1 cellular context compared by ENCODE assay signal in the genomic region with DNA sequence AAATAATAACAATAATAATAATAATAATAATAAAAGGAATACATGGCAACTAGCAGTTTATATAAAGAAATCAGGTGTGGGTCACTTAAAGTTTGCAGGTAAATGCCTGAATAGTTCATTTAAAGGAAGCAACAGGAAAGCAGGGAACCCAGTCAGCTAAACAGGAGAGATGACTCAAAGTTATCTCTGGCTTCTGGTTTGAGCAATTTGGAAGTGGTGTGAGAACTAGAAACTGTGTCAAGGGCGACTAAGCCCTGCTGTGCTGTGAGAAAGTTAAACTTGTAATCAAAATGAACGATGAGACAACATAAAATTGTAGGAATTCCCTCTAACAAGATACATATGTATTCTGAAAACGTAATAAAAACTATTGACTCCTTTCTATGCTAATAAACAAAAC.
TF ChIP-seq lines count a peak whose summit lies in the region.

No MANE protein-coding gene starts in this region.

TF ChIP-seq in liver, 16 proteins besides CTCF, POLR2A, EP300 and RAD21 (continued from another document):
- TF ChIP-seq, protein P1, sequence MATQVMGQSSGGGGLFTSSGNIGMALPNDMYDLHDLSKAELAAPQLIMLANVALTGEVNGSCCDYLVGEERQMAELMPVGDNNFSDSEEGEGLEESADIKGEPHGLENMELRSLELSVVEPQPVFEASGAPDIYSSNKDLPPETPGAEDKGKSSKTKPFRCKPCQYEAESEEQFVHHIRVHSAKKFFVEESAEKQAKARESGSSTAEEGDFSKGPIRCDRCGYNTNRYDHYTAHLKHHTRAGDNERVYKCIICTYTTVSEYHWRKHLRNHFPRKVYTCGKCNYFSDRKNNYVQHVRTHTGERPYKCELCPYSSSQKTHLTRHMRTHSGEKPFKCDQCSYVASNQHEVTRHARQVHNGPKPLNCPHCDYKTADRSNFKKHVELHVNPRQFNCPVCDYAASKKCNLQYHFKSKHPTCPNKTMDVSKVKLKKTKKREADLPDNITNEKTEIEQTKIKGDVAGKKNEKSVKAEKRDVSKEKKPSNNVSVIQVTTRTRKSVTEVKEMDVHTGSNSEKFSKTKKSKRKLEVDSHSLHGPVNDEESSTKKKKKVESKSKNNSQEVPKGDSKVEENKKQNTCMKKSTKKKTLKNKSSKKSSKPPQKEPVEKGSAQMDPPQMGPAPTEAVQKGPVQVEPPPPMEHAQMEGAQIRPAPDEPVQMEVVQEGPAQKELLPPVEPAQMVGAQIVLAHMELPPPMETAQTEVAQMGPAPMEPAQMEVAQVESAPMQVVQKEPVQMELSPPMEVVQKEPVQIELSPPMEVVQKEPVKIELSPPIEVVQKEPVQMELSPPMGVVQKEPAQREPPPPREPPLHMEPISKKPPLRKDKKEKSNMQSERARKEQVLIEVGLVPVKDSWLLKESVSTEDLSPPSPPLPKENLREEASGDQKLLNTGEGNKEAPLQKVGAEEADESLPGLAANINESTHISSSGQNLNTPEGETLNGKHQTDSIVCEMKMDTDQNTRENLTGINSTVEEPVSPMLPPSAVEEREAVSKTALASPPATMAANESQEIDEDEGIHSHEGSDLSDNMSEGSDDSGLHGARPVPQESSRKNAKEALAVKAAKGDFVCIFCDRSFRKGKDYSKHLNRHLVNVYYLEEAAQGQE (IDR thresholded peaks at IDR 0.05) = no peak
- no peak for TF ChIP-seq FOXA2 (IDR thresholded peaks at IDR 0.05)
- TF ChIP-seq JUND (IDR thresholded peaks at IDR 0.05) = no peak
- no peak for TF ChIP-seq EGR1 (IDR thresholded peaks at IDR 0.05; ENCODE audit: low read depth in 2 of 2)
- no peak for TF ChIP-seq TAF1 (conservative IDR thresholded peaks at IDR 0.05)
- TF ChIP-seq GABPA (IDR thresholded peaks at IDR 0.05 in 1 of 2, conservative IDR thresholded peaks at IDR 0.05 in 1 of 2) = no peak
- no peak for TF ChIP-seq NR2F2 (IDR thresholded peaks at IDR 0.05)
